In genomic region chr20:18628330-18628941, GRCh38 we compare ENCODE assay signal across 8 cellular contexts. TPM values are rescaled to one million over a fixed set of nuclear protein-coding genes. Genes with fewer than 3 reads are reported as not detected.
DNase-seq lines count a peak whose midpoint lies in the region; ATAC-seq and TF ChIP-seq lines count a peak whose summit lies in the region.

No MANE protein-coding gene starts in this region.

- H3K9ac ChIP-seq in liver (ENCODE audit: low read depth in 1 of 2, low read length in 2 of 2), result no peak overlapping the region

- 87% methylated on average over 12 of the region's 12 CpGs for WGBS in liver

- H3K36me3 Mint-ChIP-seq in Calu3 (ENCODE audit: insufficient read depth, unreplicated experiment), result peaks cover 3% of the 10 kb centered on the region
- H3K36me3 Mint-ChIP-seq in activated T-cell treated with anti-CD3 and anti-CD28 coated beads, Interleukin-2, amount 50 U/mL, for 4 hours (ENCODE audit: insufficient read depth), result peaks cover 22% of the 10 kb centered on the region

- no peaks in the 10 kb centered on the region for H3K4me1 ChIP-seq in liver (ENCODE audit: control insufficient read depth in 4 of 4, insufficient read depth in 4 of 4, low read length in 3 of 4)

- no peak overlapping the region for H3K27ac ChIP-seq in liver (ENCODE audit: low read depth in 1 of 2, low read length in 2 of 2)

- CTCF ChIA-PET in Calu3 (lab: Charles Lee), result no interaction called here

- no peak overlapping the region for H3K4me3 ChIP-seq in astrocyte of the cerebellum (ENCODE audit: low read depth, low read length)
- H3K4me3 ChIP-seq in liver (ENCODE audit: low read depth in 1 of 3, low read length in 3 of 3), result no peak overlapping the region

- intact Hi-C loops in Calu3 (cut with micrococcal nuclease; ENCODE audit: unreplicated experiment), result no loop called here

- H3K9me3 ChIP-seq in liver (ENCODE audit: control insufficient read depth in 4 of 4, low read length in 3 of 4), result no peaks in the 10 kb centered on the region

- in situ Hi-C loops in astrocyte of the cerebellum (cut with HindIII; ENCODE audit: low sequenced_read_pairs), result loop anchor here (25.0 kb wide), 1 partner anchor 1034 kb away; no protein-coding TSS in a partner anchor

- no peaks in the 10 kb centered on the region for H3K9me3 Mint-ChIP-seq in Calu3 (ENCODE audit: low read depth, unreplicated experiment)
- H3K9me3 Mint-ChIP-seq in activated T-cell treated with anti-CD3 and anti-CD28 coated beads, Interleukin-2, amount 50 U/mL, for 4 hours, result no peaks in the 10 kb centered on the region

- no peaks in the 10 kb centered on the region for H3K27me3 Mint-ChIP-seq in Calu3 (ENCODE audit: unreplicated experiment)
- H3K27me3 Mint-ChIP-seq in activated T-cell treated with anti-CD3 and anti-CD28 coated beads, Interleukin-2, amount 50 U/mL, for 4 hours (ENCODE audit: low read depth), result no peaks in the 10 kb centered on the region

- TF ChIP-seq RAD21 in liver (IDR thresholded peaks at IDR 0.05), result peak; percentile 62 to 73

- ATAC-seq in GM18520 (IDR thresholded peaks at IDR 0.05; ENCODE audit: unreplicated experiment) (no peak), HG03521 (IDR thresholded peaks at IDR 0.05; ENCODE audit: unreplicated experiment) (no peak)
- ATAC-seq in activated T-cell treated with anti-CD3 and anti-CD28 coated beads, Interleukin-2, amount 50 U/mL, for 4 hours, result no peak

- H3K4me1 Mint-ChIP-seq in Calu3 (ENCODE audit: low read depth, unreplicated experiment), result no peaks in the 10 kb centered on the region
- H3K4me1 Mint-ChIP-seq in activated T-cell treated with anti-CD3 and anti-CD28 coated beads, Interleukin-2, amount 50 U/mL, for 4 hours (ENCODE audit: low read depth), result no peaks in the 10 kb centered on the region

- no peaks in the 10 kb centered on the region for H3K36me3 ChIP-seq in liver (ENCODE audit: control insufficient read depth in 4 of 4, insufficient read depth in 3 of 4, low read depth in 1 of 4, low read length in 3 of 4)

- H3K4me3 Mint-ChIP-seq in Calu3 (ENCODE audit: low read depth, unreplicated experiment), result no peak overlapping the region
- H3K4me3 Mint-ChIP-seq in activated T-cell treated with anti-CD3 and anti-CD28 coated beads, Interleukin-2, amount 50 U/mL, for 4 hours, result no peak overlapping the region

- peak; percentile 26 for DNase-seq in Calu3
- DNase-seq in HCEC 1CT, result peak; percentile 2
- DNase-seq in astrocyte of the cerebellum (ENCODE audit: low read depth), result no peak
- no peak for DNase-seq in SKM-1 (lab: John Stamatoyannopoulos, UW; ENCODE audit: unreplicated experiment)
- no peak for DNase-seq in activated T-cell treated with anti-CD3 and anti-CD28 coated beads, Interleukin-2, amount 50 U/mL, for 4 hours

- no peak overlapping the region for H3K27ac Mint-ChIP-seq in Calu3 (ENCODE audit: unreplicated experiment)

- peak; percentile 24 for TF ChIP-seq CTCF in Calu3 (IDR thresholded peaks at IDR 0.05; ENCODE audit: unreplicated experiment)
- TF ChIP-seq CTCF in astrocyte of the cerebellum (IDR thresholded peaks at IDR 0.05; ENCODE audit: low read depth, low read length, missing control alignments), result peak; percentile 71
- TF ChIP-seq CTCF in liver (IDR thresholded peaks at IDR 0.05; ENCODE audit: low read depth, low read length, missing input control), result peak; percentile 42

- H3K27me3 ChIP-seq in liver (ENCODE audit: control insufficient read depth in 4 of 4, insufficient read depth in 4 of 4, low read length in 3 of 4), result no peaks in the 10 kb centered on the region

- no TSS peak for BruUV-seq in Calu3 (replicated peaks; lab: Mats Ljungman, UMichigan)

TF ChIP-seq in liver, 16 proteins besides CTCF, POLR2A, EP300 and RAD21:
- no peak for TF ChIP-seq TAF1 (conservative IDR thresholded peaks at IDR 0.05)
- TF ChIP-seq ZBTB33 (IDR thresholded peaks at IDR 0.05), result no peak
- TF ChIP-seq MAX (IDR thresholded peaks at IDR 0.05), result no peak
- TF ChIP-seq NR2F2 (IDR thresholded peaks at IDR 0.05), result no peak
TF ChIP-seq in liver: peak in this region for 0.

RNA-seq across cellular contexts. Expression of gene DTD1, which starts 40.6 kb away (rescaled TPM):
- total RNA-seq in Calu3 (2022), result 14.2 and 14.3 TPM in 2 replicates
- total RNA-seq in liver, result 10 to 100 TPM in 1 of 2 donors, 1 to 10 TPM in 1; 7.8 to 11.3 TPM
- polyA plus RNA-seq in liver, result 10 to 100 TPM in 1 of 2 donors, 1 to 10 TPM in 1; 9.4 to 10.8 TPM
- total RNA-seq in activated T-cell treated with anti-CD3 and anti-CD28 coated beads, Interleukin-2, amount 50 U/mL, for 4 hours, result 10 to 100 TPM; 42.9 to 50.7 (median 47.4) TPM

Comparison
In these comparisons a context has a peak if more than half of its experiments do, and no peak if none do; other contexts are left out.
1. DNase-seq: peak in Calu3 (single experiment) and HCEC 1CT (single experiment); none in astrocyte of the cerebellum (single experiment), SKM-1 (single experiment) and activated T-cell treated with anti-CD3 and anti-CD28 coated beads, Interleukin-2, amount 50 U/mL, for 4 hours (single experiment).
2. Peak in every context shown above with its lines, with median percentiles within 50 percentile points of each other: CTCF ChIP-seq.